Comparison of ENCODE assay signal across 10 cellular contexts in the genomic region with DNA sequence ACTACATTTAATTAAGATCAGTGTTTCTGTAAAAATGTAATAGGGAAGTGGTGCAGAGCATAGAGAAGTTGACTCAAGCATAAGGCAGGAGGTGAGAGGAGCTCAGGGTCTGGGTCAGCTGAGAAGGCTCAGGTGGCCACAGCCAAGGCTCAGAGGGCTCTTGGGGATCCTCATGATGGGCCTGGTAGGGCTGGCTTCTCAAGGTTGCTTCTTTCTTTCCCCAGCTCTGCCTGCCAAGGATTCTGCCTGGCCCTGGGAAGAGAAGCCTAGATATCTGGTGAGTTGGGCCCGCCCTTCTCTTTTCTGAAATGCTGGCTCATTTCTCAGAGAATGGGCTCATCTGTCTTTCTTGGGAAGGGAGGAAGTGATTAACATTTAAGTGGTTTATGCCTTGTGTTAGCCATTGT. TPM values are rescaled to one million over a fixed set of nuclear protein-coding genes. Genes with fewer than 3 reads are reported as not detected.
DNase-seq lines count a peak whose midpoint lies in the region; ATAC-seq lines count a peak whose summit lies in the region.
"Had no signal": no experiment of that assay in that cellular context is flagged by ENCODE, and none has a peak within 500 bp of the region (broad histone marks: within the 10 kb centered on the region; RNA-seq: fewer than 3 reads in every experiment).

No MANE protein-coding gene starts in this region.

- peaks cover 25% of the 10 kb centered on the region for H3K36me3 ChIP-seq in CD4-positive, CD25-positive, alpha-beta regulatory T cell (ENCODE audit: control insufficient read depth, insufficient read depth, low read length)

- H3K4me1 ChIP-seq in CD4-positive, CD25-positive, alpha-beta regulatory T cell (ENCODE audit: control insufficient read depth, insufficient read depth, low read length, poor library complexity, severe bottlenecking) = peaks cover 11% of the 10 kb centered on the region

- H3K27ac ChIP-seq in CD4-positive, CD25-positive, alpha-beta regulatory T cell (ENCODE audit: insufficient read depth, low read length, poor library complexity, severe bottlenecking) = no peak overlapping the region

- H3K4me3 Mint-ChIP-seq in CD4-positive, CD25-positive, alpha-beta regulatory T cell = no peak overlapping the region
- H3K4me3 Mint-ChIP-seq in activated naive CD8-positive, alpha-beta T cell treated with anti-CD3 and anti-CD28 coated beads, Interleukin-2, amount 50 U/mL, for 24 hours = no peak overlapping the region

- ATAC-seq in CD4-positive, CD25-positive, alpha-beta regulatory T cell (ENCODE audit: low read depth in 2 of 2) = no peak
- ATAC-seq in activated naive CD8-positive, alpha-beta T cell treated with anti-CD3 and anti-CD28 coated beads, Interleukin-2, amount 50 U/mL, for 24 hours = peak; percentile 63

- H3K27me3 Mint-ChIP-seq in CD4-positive, CD25-positive, alpha-beta regulatory T cell = no peaks in the 10 kb centered on the region
- no peaks in the 10 kb centered on the region for H3K27me3 Mint-ChIP-seq in activated naive CD8-positive, alpha-beta T cell treated with anti-CD3 and anti-CD28 coated beads, Interleukin-2, amount 50 U/mL, for 24 hours

- no peaks in the 10 kb centered on the region for H3K9me3 Mint-ChIP-seq in CD4-positive, CD25-positive, alpha-beta regulatory T cell
- H3K9me3 Mint-ChIP-seq in activated naive CD8-positive, alpha-beta T cell treated with anti-CD3 and anti-CD28 coated beads, Interleukin-2, amount 50 U/mL, for 24 hours = no peaks in the 10 kb centered on the region

- no peaks in the 10 kb centered on the region for H3K9me3 ChIP-seq in CD4-positive, CD25-positive, alpha-beta regulatory T cell (ENCODE audit: control insufficient read depth in 2 of 2, low read length in 2 of 2)

- peak in 1 of 3 donors; percentile 78 for DNase-seq in CD4-positive, CD25-positive, alpha-beta regulatory T cell
- DNase-seq in LHCN-M2 (ENCODE audit: low read depth) (peak; percentile 36), mesenteric fat pad (ENCODE audit: low spot score) (peak; percentile 53), occipital lobe (lab: John Stamatoyannopoulos, UW) (no peak), GM19240 (ENCODE audit: insufficient read length, low spot score) (no peak), dedifferentiated amniotic fluid mesenchymal stem cell (ENCODE audit: extremely low spot score) (no peak)
- no peak for DNase-seq in activated naive CD8-positive, alpha-beta T cell treated with anti-CD3 and anti-CD28 coated beads, Interleukin-2, amount 50 U/mL, for 24 hours
- DNase-seq in activated CD4-positive, alpha-beta T cell treated with anti-CD3 and anti-CD28 coated beads for 4 hours = no peak

- no peak overlapping the region for H3K4me3 ChIP-seq in CD4-positive, CD25-positive, alpha-beta regulatory T cell (ENCODE audit: low read depth, low read length)

- peaks cover 21% of the 10 kb centered on the region for H3K36me3 Mint-ChIP-seq in CD4-positive, CD25-positive, alpha-beta regulatory T cell
- peaks cover 34% of the 10 kb centered on the region for H3K36me3 Mint-ChIP-seq in activated naive CD8-positive, alpha-beta T cell treated with anti-CD3 and anti-CD28 coated beads, Interleukin-2, amount 50 U/mL, for 24 hours (ENCODE audit: low read depth)

- H3K27me3 ChIP-seq in CD4-positive, CD25-positive, alpha-beta regulatory T cell (ENCODE audit: control insufficient read depth, insufficient read depth, low read length) = no peaks in the 10 kb centered on the region

- peak overlapping the region in 2 of 3 donors; percentile 60 for H3K27ac Mint-ChIP-seq in CD4-positive, CD25-positive, alpha-beta regulatory T cell
- peak overlapping the region; percentile 70 for H3K27ac Mint-ChIP-seq in activated naive CD8-positive, alpha-beta T cell treated with anti-CD3 and anti-CD28 coated beads, Interleukin-2, amount 50 U/mL, for 24 hours

- H3K4me1 Mint-ChIP-seq in CD4-positive, CD25-positive, alpha-beta regulatory T cell = peaks cover 6 to 38% (median 19%) of the 10 kb centered on the region in 4 donors
- H3K4me1 Mint-ChIP-seq in activated naive CD8-positive, alpha-beta T cell treated with anti-CD3 and anti-CD28 coated beads, Interleukin-2, amount 50 U/mL, for 24 hours = peaks cover 31% of the 10 kb centered on the region

RNA-seq across cellular contexts. Expression of a gene that starts 6.5 kb away (rescaled TPM):
- total RNA-seq in CD4-positive, CD25-positive, alpha-beta regulatory T cell = 33.4 TPM
- polyA plus RNA-seq in CD4-positive, CD25-positive, alpha-beta regulatory T cell = 1 to 10 TPM; 2.9 to 6.4 (median 4.8) TPM
- total RNA-seq in LHCN-M2 (2014; rRNA removed) (3.0 and 3.2 TPM in 2 replicates), mesenteric fat pad (6.4 TPM), occipital lobe (26.8 TPM)
- polyA plus RNA-seq in LHCN-M2 (2012) = 1.9 TPM

RNA-seq across cellular contexts. Expression of a gene that starts 24.1 kb away (rescaled TPM):
- total RNA-seq in CD4-positive, CD25-positive, alpha-beta regulatory T cell = not detected
- not detected for polyA plus RNA-seq in CD4-positive, CD25-positive, alpha-beta regulatory T cell
- total RNA-seq in LHCN-M2 (2014; rRNA removed) (not detected in 2 replicates), mesenteric fat pad (0.48 TPM), occipital lobe (not detected)
- polyA plus RNA-seq in LHCN-M2 (2012) = not detected
- total RNA-seq: H1, urinary bladder had no signal
- polyA plus RNA-seq: H1 had no signal

RNA-seq across cellular contexts. Expression of a gene that starts 53.8 kb away (rescaled TPM):
- 12.6 TPM for total RNA-seq in CD4-positive, CD25-positive, alpha-beta regulatory T cell
- 10 to 100 TPM; 63.8 to 68.6 (median 65.0) TPM for polyA plus RNA-seq in CD4-positive, CD25-positive, alpha-beta regulatory T cell
- 23.7 and 25.4 TPM in 2 replicates for total RNA-seq in LHCN-M2 (2014; rRNA removed)
- 15.9 TPM for polyA plus RNA-seq in LHCN-M2 (2012)
- total RNA-seq in mesenteric fat pad = 23.9 TPM
- total RNA-seq in occipital lobe = 26.0 TPM

RNA-seq across cellular contexts. Expression of a gene that starts 59.2 kb away (rescaled TPM):
- total RNA-seq in CD4-positive, CD25-positive, alpha-beta regulatory T cell = 0.72 TPM
- polyA plus RNA-seq in CD4-positive, CD25-positive, alpha-beta regulatory T cell = under 1 TPM in 3 of 4 donors, not detected in 1; 0.06 to 0.78 (median 0.13) TPM
- total RNA-seq in LHCN-M2 (2014; rRNA removed) (21.8 and 34.2 TPM in 2 replicates), mesenteric fat pad (0.87 TPM), occipital lobe (3.7 TPM)
- 6.9 TPM for polyA plus RNA-seq in LHCN-M2 (2012)

Comparison
In these comparisons a context has a peak if more than half of its experiments do, and no peak if none do; other contexts are left out.
1. DNase-seq: peak in LHCN-M2 (single experiment) and mesenteric fat pad (single experiment); none in activated naive CD8-positive, alpha-beta T cell treated with anti-CD3 and anti-CD28 coated beads, Interleukin-2, amount 50 U/mL, for 24 hours (single experiment), occipital lobe (single experiment), GM19240 (single experiment), activated CD4-positive, alpha-beta T cell treated with anti-CD3 and anti-CD28 coated beads for 4 hours (0 of 2) and dedifferentiated amniotic fluid mesenchymal stem cell (single experiment).